Comparison of ENCODE assay signal across 8 cellular contexts in genomic region chr3:52536369-52537164, GRCh38. TPM values are rescaled to one million over a fixed set of nuclear protein-coding genes. Genes with fewer than 3 reads are reported as not detected.
DNase-seq lines count a peak whose midpoint lies in the region; ATAC-seq and TF ChIP-seq lines count a peak whose summit lies in the region.

UQCC5 (plus strand) TSS chr3:52536605; CDS start chr3:52536756, 151 bp downstream.

- H3K9me3 ChIP-seq in ES-I3 (ENCODE audit: control insufficient read depth, insufficient read depth, low read length): no peaks in the 10 kb centered on the region
- H3K9me3 ChIP-seq in Loucy (ENCODE audit: insufficient read depth, low read depth, low read length): no peaks in the 10 kb centered on the region
- no peaks in the 10 kb centered on the region for H3K9me3 ChIP-seq in RWPE2 (ENCODE audit: severe bottlenecking)

- H3K27ac Mint-ChIP-seq in natural killer cell: peak within 1 kb of the TSS; percentile 95 to 96

- H3K27ac ChIP-seq in RWPE2 (ENCODE audit: poor library complexity, severe bottlenecking): peak within 1 kb of the TSS; percentile 73

- peaks cover 29% of the 10 kb centered on the region for H3K79me2 ChIP-seq in Loucy (ENCODE audit: insufficient read depth, low read length)

- H3K36me3 ChIP-seq in ES-I3 (ENCODE audit: insufficient read depth, low read length) (no peaks in the 10 kb centered on the region), H7 (replicated peaks; ENCODE audit: control insufficient read depth, insufficient read depth, low read length) (no peaks in the 10 kb centered on the region; the same call in 1 of the 2 replicates), Loucy (ENCODE audit: insufficient read depth, low read length) (no peaks in the 10 kb centered on the region), RWPE2 (ENCODE audit: low read depth) (peaks cover 19% of the 10 kb centered on the region)

- H3K4me3 Mint-ChIP-seq in natural killer cell: peak within 1 kb of the TSS; percentile 98

- peak within 1 kb of the TSS; percentile 91 for H3K4me2 ChIP-seq in Loucy (ENCODE audit: low read depth, low read length, poor library complexity, severe bottlenecking)

- TF ChIP-seq CTCF in Loucy (conservative IDR thresholded peaks at IDR 0.05; ENCODE audit: low read length) (no peak), RWPE2 (IDR thresholded peaks at IDR 0.05; ENCODE audit: poor library complexity, severe bottlenecking) (no peak), natural killer cell (IDR thresholded peaks at IDR 0.05) (no peak)

- H4K20me1 ChIP-seq in Loucy (ENCODE audit: insufficient read depth, low read length, poor library complexity, severe bottlenecking): peaks cover 25% of the 10 kb centered on the region

- H3K4me1 ChIP-seq in ES-I3 (ENCODE audit: insufficient read depth, low read length) (peaks cover 12% of the 10 kb centered on the region), Loucy (ENCODE audit: insufficient read depth, low read length, poor library complexity, severe bottlenecking) (peaks cover 31% of the 10 kb centered on the region), RWPE2 (ENCODE audit: insufficient read depth, poor library complexity, severe bottlenecking) (peaks cover 23% of the 10 kb centered on the region)

- no peaks in the 10 kb centered on the region for H3K9me3 Mint-ChIP-seq in natural killer cell

- H3K9ac ChIP-seq in ES-I3 (ENCODE audit: low read depth, low read length): peak within 1 kb of the TSS; percentile 92
- peak within 1 kb of the TSS; percentile 85 for H3K9ac ChIP-seq in Loucy (ENCODE audit: low read depth, low read length, poor library complexity, severe bottlenecking)

- DNase-seq in H7: peak; percentile 99
- peak; percentile 97 for DNase-seq in RWPE2 (ENCODE audit: low spot score)
- DNase-seq in activated T-helper 9 cell treated with anti-CD3 and anti-CD28 coated beads, Interleukin-2, amount 50 U/mL, for 16 hours (ENCODE audit: low read depth): peak; percentile 97
- DNase-seq in fibroblast of peridontal ligament (ENCODE audit: extremely low read depth): peak; percentile 96
- DNase-seq in natural killer cell: peak; percentile 95
- DNase-seq in stimulated activated naive CD4-positive, alpha-beta T cell (lab: John Stamatoyannopoulos, UW): peak; percentile 93 to 97 (median 96)

- peak within 1 kb of the TSS; percentile 91 for H2AFZ ChIP-seq in Loucy (ENCODE audit: low read length)

- no peaks in the 10 kb centered on the region for H3K9me2 ChIP-seq in Loucy (replicated peaks; ENCODE audit: low read depth, low read length)

- peak; percentile 88 for ATAC-seq in RWPE2 (ENCODE audit: low read depth)
- peak; percentile 88 to 96 (median 91) for ATAC-seq in natural killer cell

- no peaks in the 10 kb centered on the region for H3K27me3 Mint-ChIP-seq in natural killer cell (ENCODE audit: low read depth in 2 of 2)

- intact Hi-C loops in natural killer cell (cut with micrococcal nuclease): loop anchor here (5.0 kb wide), 1 partner anchor 79 kb away; the partner anchor contains the start of gene NISCH

- H3K4me3 ChIP-seq in H7 (ENCODE audit: insufficient read depth, low read depth, low read length): peak within 1 kb of the TSS; percentile 63
- H3K4me3 ChIP-seq in Loucy (ENCODE audit: low read length, poor library complexity, severe bottlenecking): peak within 1 kb of the TSS; percentile 94
- peak within 1 kb of the TSS; percentile 52 for H3K4me3 ChIP-seq in RWPE2 (ENCODE audit: severe bottlenecking)

- H3K36me3 Mint-ChIP-seq in natural killer cell: no peaks in the 10 kb centered on the region

- H3K4me1 Mint-ChIP-seq in natural killer cell: peaks cover 42 to 52% of the 10 kb centered on the region in 2 donors

- no peaks in the 10 kb centered on the region for H3F3A ChIP-seq in Loucy (ENCODE audit: low read depth)

- H3K27me3 ChIP-seq in H7 (ENCODE audit: control insufficient read depth, insufficient read depth, low read length) (no peaks in the 10 kb centered on the region), Loucy (ENCODE audit: insufficient read depth, low read length, poor library complexity, severe bottlenecking) (no peaks in the 10 kb centered on the region), RWPE2 (ENCODE audit: insufficient read depth, poor library complexity, severe bottlenecking) (no peaks in the 10 kb centered on the region)

RNA-seq across cellular contexts. Expression of gene UQCC5, which starts in this region (rescaled TPM):
- total RNA-seq in H7 (2014; rRNA removed; shearing (Covaris generic)): 17.0 and 21.5 TPM in 2 replicates
- total RNA-seq in natural killer cell: 1 to 10 TPM; 4.1 to 9.5 (median 7.3) TPM

Comparison
In these comparisons a context has a peak if more than half of its experiments do, and no peak if none do; other contexts are left out.
1. Peak in every context shown above with its lines: DNase-seq, ATAC-seq, H3K4me3 ChIP-seq and H3K27ac ChIP-seq.